17 cellular contexts compared by ENCODE assay signal in the genomic region with DNA sequence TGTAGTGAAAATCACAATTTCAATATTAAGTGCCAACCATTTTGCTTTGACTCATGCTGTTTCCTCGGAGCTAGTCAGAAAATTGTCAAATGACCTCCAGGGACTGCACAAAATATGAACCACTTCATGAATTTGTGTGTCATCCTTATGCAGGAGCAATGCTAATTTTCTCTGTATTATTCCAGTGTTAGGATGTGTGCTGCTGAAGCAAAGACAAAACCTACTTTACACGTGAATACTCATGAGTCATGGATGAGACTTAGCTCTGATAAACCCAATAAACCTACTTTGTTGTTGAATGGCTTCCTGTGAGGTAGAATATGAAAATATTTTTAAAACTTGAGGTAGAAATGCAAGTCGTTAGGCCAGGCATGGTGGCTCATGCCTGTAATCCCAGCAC.
DNase-seq lines count a peak whose midpoint lies in the region; ATAC-seq and TF ChIP-seq lines count a peak whose summit lies in the region.
"Had no signal": no experiment of that assay in that cellular context is flagged by ENCODE, and none has a peak within 500 bp of the region (broad histone marks: within the 10 kb centered on the region; RNA-seq: fewer than 3 reads in every experiment).

No MANE protein-coding gene starts in this region.

- no peak for TF ChIP-seq POLR2A in sigmoid colon (IDR thresholded peaks at IDR 0.05)

- WGBS in sigmoid colon, 2 donors: 53 to 70% methylated on average over 3 of the region's 3 CpGs

- no peaks in the 10 kb centered on the region for H3K9me3 ChIP-seq in T-helper 17 cell (ENCODE audit: control insufficient read depth, low read length, poor library complexity, severe bottlenecking)
- no peaks in the 10 kb centered on the region for H3K9me3 ChIP-seq in sigmoid colon
- H3K9me3 ChIP-seq: SK-N-SH had no signal

- intact Hi-C loops in sigmoid colon (cut with DNase I): loop anchor here (2.0 kb wide), 1 partner anchor 51 kb away; no protein-coding TSS in a partner anchor

- TF ChIP-seq EP300 in sigmoid colon (IDR thresholded peaks at IDR 0.05): no peak

- H3K4me3 ChIP-seq in sigmoid colon: no peak overlapping the region
- H3K4me3 ChIP-seq: BLaER1 had no signal

- H3K27ac ChIP-seq in sigmoid colon: no peak overlapping the region
- H3K27ac ChIP-seq: BLaER1 had no signal

- H3K27ac Mint-ChIP-seq in T-helper 17 cell: peak overlapping the region; percentile 49

- DNase-seq in Daoy (ENCODE audit: low read depth): peak; percentile 10
- peak; percentile 6 for DNase-seq in HS-5 (ENCODE audit: low read depth)
- DNase-seq in T-helper 17 cell: no peak
- peak; percentile 2 for DNase-seq in glomerular visceral epithelial cell (ENCODE audit: extremely low spot score)
- no peak for DNase-seq in stimulated activated CD4-positive, alpha-beta T cell treated with anti-CD3 and anti-CD28 coated beads, Interleukin-2, amount 100 ng/mL, for 24 hours
- no peak for DNase-seq in GOT3 (lab: John Stamatoyannopoulos, UW)
- DNase-seq in sigmoid colon: no peak
- DNase-seq: DMS 273 treated with DMSO at 0.1 percent for 48 hours; NCI-H1048; NCI-H345; NCI-H69; NK-92 treated with Interleukin-12 subunit alpha and Interleukin-12 subunit beta, amount 100 ng/mL, for 24 hours; Right ventricle myocardium superior; SK-N-SH; T-helper 1 cell had no signal

- H3K4me1 ChIP-seq in sigmoid colon: peaks cover 0 to 4% (median 0%) of the 10 kb centered on the region in 4 donors
- H3K4me1 ChIP-seq: BLaER1 had no signal

- H3K36me3 Mint-ChIP-seq in T-helper 17 cell (ENCODE audit: low read depth): peaks cover 4% of the 10 kb centered on the region

- no peaks in the 10 kb centered on the region for H3K36me3 ChIP-seq in sigmoid colon
- H3K36me3 ChIP-seq: BLaER1 had no signal

- H3K27me3 Mint-ChIP-seq in T-helper 17 cell: peaks cover 19% of the 10 kb centered on the region

- H3K4me1 Mint-ChIP-seq in T-helper 17 cell: peaks cover 4% of the 10 kb centered on the region

- TF ChIP-seq CTCF in sigmoid colon (IDR thresholded peaks at IDR 0.05): no peak

- no peak overlapping the region for H3K4me3 Mint-ChIP-seq in T-helper 17 cell

- ATAC-seq in T-helper 17 cell (no peak), GM18520 (IDR thresholded peaks at IDR 0.05; ENCODE audit: unreplicated experiment) (no peak)

- H3K27me3 ChIP-seq in sigmoid colon: peaks cover 0 to 6% (median 0%) of the 10 kb centered on the region in 3 donors
- H3K27me3 ChIP-seq: BLaER1 had no signal

Comparison
In these comparisons a context has a peak if more than half of its experiments do, and no peak if none do; other contexts are left out.
1. DNase-seq: peak in Daoy (single experiment), HS-5 (single experiment) and glomerular visceral epithelial cell (single experiment); none in T-helper 17 cell (0 of 3), stimulated activated CD4-positive, alpha-beta T cell treated with anti-CD3 and anti-CD28 coated beads, Interleukin-2, amount 100 ng/mL, for 24 hours (0 of 2), GOT3 (single experiment) and sigmoid colon (single experiment).